ENCODE assay signal across 11 cellular contexts in the genomic region with DNA sequence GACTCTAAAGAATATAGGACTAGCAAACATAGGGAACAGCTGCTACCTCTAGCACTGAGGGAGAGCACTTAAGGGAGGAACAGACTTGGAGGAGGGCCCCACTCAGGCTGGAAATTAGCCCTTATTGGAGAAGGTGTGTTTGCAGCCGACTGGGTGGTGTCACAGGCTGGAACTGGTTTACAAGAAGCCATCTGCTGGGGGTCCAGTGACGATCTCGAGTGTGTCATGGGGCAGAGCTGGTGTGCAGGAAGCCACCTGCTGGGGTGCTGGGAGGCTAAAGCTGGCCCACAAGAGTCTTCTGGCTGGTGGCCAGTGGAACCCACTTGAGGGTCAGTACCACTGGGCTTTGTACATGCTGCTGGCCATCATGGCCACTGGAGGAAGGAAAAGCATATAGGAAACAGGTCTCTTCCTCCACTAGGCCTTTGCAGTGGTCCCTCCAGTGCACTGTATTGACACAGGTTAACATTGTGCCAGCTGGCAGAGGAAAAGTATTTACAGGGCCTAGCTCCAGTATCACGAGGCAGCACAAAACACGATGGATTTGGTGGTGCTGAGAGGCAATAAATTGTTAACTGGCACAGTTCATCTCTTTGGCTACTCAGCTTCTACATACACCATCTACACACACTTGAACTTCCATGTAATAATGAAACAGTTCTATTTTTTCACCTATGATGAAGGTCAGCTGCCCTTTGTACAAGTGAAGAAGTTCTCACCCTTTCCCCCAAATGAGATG. TPM values are rescaled to one million over a fixed set of nuclear protein-coding genes. Genes with fewer than 3 reads are reported as not detected.
DNase-seq lines count a peak whose midpoint lies in the region; ATAC-seq, FAIRE-seq and TF ChIP-seq lines count a peak whose summit lies in the region.
"Had no signal": no experiment of that assay in that cellular context is flagged by ENCODE, and none has a peak within 500 bp of the region (broad histone marks: within the 10 kb centered on the region; RNA-seq: fewer than 3 reads in every experiment).

No MANE protein-coding gene starts in this region.

- in situ Hi-C loops in IMR-90 (cut with MboI; ENCODE audit: low sequenced_read_pairs) (no loop called here), K562 (cut with MboI) (no loop called here)

- peak overlapping the region; percentile 66; the same call in 2 of the 3 replicates for H2BK15ac ChIP-seq in IMR-90 (ENCODE audit: low read depth, low read length)

- peaks cover 18% of the 10 kb centered on the region for H3K4me1 ChIP-seq in IMR-90 (ENCODE audit: control insufficient read depth, insufficient read depth, low read length)
- no peaks in the 10 kb centered on the region for H3K4me1 ChIP-seq in K562 (replicated peaks in 1 of 2; ENCODE audit: control insufficient read depth in 2 of 2, insufficient read depth in 2 of 2, low read length in 2 of 2)
- peaks cover 41% of the 10 kb centered on the region for H3K4me1 ChIP-seq in osteoblast (ENCODE audit: insufficient read depth, low read length)

- H4K91ac ChIP-seq in IMR-90 (ENCODE audit: insufficient read depth, low read depth, low read length): peak overlapping the region; percentile 55

- H3K9me1 ChIP-seq in IMR-90 (ENCODE audit: insufficient read depth, low read length) (peaks cover 12% of the 10 kb centered on the region), K562 (ENCODE audit: control insufficient read depth, insufficient read depth, low read length) (peaks cover 5% of the 10 kb centered on the region)

- WGBS in IMR-90 (ENCODE audit: extremely low coverage in 2 of 2, insufficient read length in 1 of 2), 2 experiments: 72% methylated on average over 3 of the region's 5 CpGs; no CpG with 5 or more reads in 1 of the 2 experiments
- 59% methylated on average over 5 of the region's 5 CpGs for WGBS in K562 (ENCODE audit: insufficient coverage, low coverage, missing lambda C conversion rate)

- H4K20me1 ChIP-seq in IMR-90 (ENCODE audit: insufficient read depth, low read length) (0 out of 2 replicates have a peak, but pooled peaks cover 4% of the 10 kb centered on the region), K562 (replicated peaks; ENCODE audit: control insufficient read depth, insufficient read depth, low read length) (no peaks in the 10 kb centered on the region), osteoblast (ENCODE audit: insufficient read depth, low read length) (no peaks in the 10 kb centered on the region)

- H4K5ac ChIP-seq in IMR-90 (ENCODE audit: low read depth, low read length): peak overlapping the region; percentile 32; the same call in 1 of the 2 replicates

- no peak overlapping the region for H3K56ac ChIP-seq in IMR-90 (ENCODE audit: extremely low read depth, insufficient read depth, low read length)

- peaks cover 52 to 81% of the 10 kb centered on the region in 2 experiments for H3K79me1 ChIP-seq in IMR-90 (ENCODE audit: low read depth in 1 of 2, low read length in 2 of 2)

- H3K4ac ChIP-seq in IMR-90 (ENCODE audit: low read depth, low read length): peak overlapping the region; percentile 60; the same call in 1 of the 2 replicates

- no peak for TF ChIP-seq EP300 in K562 (IDR thresholded peaks at IDR 0.05; ENCODE audit: low read length)

- BruUV-seq in IMR-90 (replicated peaks; lab: Mats Ljungman, UMichigan) (no TSS peak), K562 (replicated peaks; lab: Mats Ljungman, UMichigan) (no TSS peak)

- peak overlapping the region; percentile 51; the same call in 1 of the 2 replicates for H2BK120ac ChIP-seq in IMR-90 (ENCODE audit: low read depth, low read length)

- H3K23ac ChIP-seq in IMR-90 (ENCODE audit: low read depth, low read length): peak overlapping the region; percentile 39; the same call in 1 of the 2 replicates

- DNase-seq in IMR-90 (no peak), K562 (ENCODE audit: extremely low read depth in 1 of 4, low spot score in 3 of 4) (no peak), osteoblast (ENCODE audit: insufficient read length, low spot score, missing footprints) (no peak), cortex of kidney (lab: John Stamatoyannopoulos, UW) (no peak)
- DNase-seq in activated naive CD4-positive, alpha-beta T cell treated with anti-CD3 and anti-CD28 coated beads, Interleukin-2, amount 50 U/mL, for 16 hours: no peak
- DNase-seq: SJCRH30 had no signal

- POLR2A ChIA-PET in IMR-90 (lab: Charles Lee; ENCODE audit: unreplicated experiment): no interaction called here
- POLR2A ChIA-PET in K562 (lab: Yijun Ruan, JAX): interaction anchor here (0.5 to 0.7 kb wide), 3 partner anchors 27 to 85 kb away, joined by 3 read pairs; no protein-coding TSS in a partner anchor

- H2AK5ac ChIP-seq in IMR-90 (ENCODE audit: low read depth, low read length): peak overlapping the region; percentile 27

- no peak overlapping the region for H3K4me2 ChIP-seq in IMR-90 (ENCODE audit: low read depth, low read length)
- H3K4me2 ChIP-seq in K562 (ENCODE audit: insufficient read depth, low read length): no peak overlapping the region
- H3K4me2 ChIP-seq in osteoblast (ENCODE audit: insufficient read depth, low read length): no peak overlapping the region
- H3K4me2 ChIP-seq: GM23338 had no signal

- H3K14ac ChIP-seq in IMR-90 (replicated peaks; ENCODE audit: low read depth, low read length): peak overlapping the region; percentile 8; the same call in 1 of the 2 replicates

- peak overlapping the region; percentile 68; the same call in 1 of the 2 replicates for H3K18ac ChIP-seq in IMR-90 (ENCODE audit: low read depth, low read length)

- ATAC-seq in GM18498 (IDR thresholded peaks at IDR 0.05; ENCODE audit: unreplicated experiment): peak; percentile 52
- ATAC-seq in IMR-90 (ENCODE audit: low read depth): no peak
- ATAC-seq in K562: peak; percentile 63
- no peak for ATAC-seq in HG03378 (IDR thresholded peaks at IDR 0.05; ENCODE audit: unreplicated experiment)
- ATAC-seq in GM21737 (IDR thresholded peaks at IDR 0.05; ENCODE audit: unreplicated experiment): no peak
- ATAC-seq: GM23338 had no signal

- H2BK5ac ChIP-seq in IMR-90 (ENCODE audit: low read depth, low read length, poor library complexity, severe bottlenecking): peak overlapping the region; percentile 83

- intact Hi-C loops in IMR-90 (cut with micrococcal nuclease) (no loop called here), K562 (cut with micrococcal nuclease) (no loop called here)

- FAIRE-seq in K562 (lab: Jason Lieb, UNC): no peak
- FAIRE-seq: endothelial cell of umbilical vein had no signal

- H2AK9ac ChIP-seq in IMR-90 (replicated peaks; ENCODE audit: low read depth, low read length, poor library complexity): peak overlapping the region; percentile 78

- H3K79me2 ChIP-seq in K562 (ENCODE audit: control insufficient read depth, insufficient read depth, low read length): peaks cover 36% of the 10 kb centered on the region
- peaks cover 77% of the 10 kb centered on the region for H3K79me2 ChIP-seq in osteoblast (ENCODE audit: insufficient read depth, low read length)

- H2AFZ ChIP-seq in IMR-90 (replicated peaks; ENCODE audit: low read length, poor library complexity): no peak overlapping the region
- H2AFZ ChIP-seq in K562 (ENCODE audit: low read depth, low read length): no peak overlapping the region
- no peak overlapping the region for H2AFZ ChIP-seq in osteoblast (ENCODE audit: low read length)
- H2AFZ ChIP-seq: GM23338 had no signal

- dilution Hi-C loops in IMR-90 (cut with HindIII; ENCODE audit: low sequenced_read_pairs, unreplicated experiment): no loop called here

- TF ChIP-seq CTCF in IMR-90 (conservative IDR thresholded peaks at IDR 0.05; ENCODE audit: low read depth, low read length): no peak
- TF ChIP-seq CTCF in K562 (IDR thresholded peaks at IDR 0.05 in 2 of 3, conservative IDR thresholded peaks at IDR 0.05 in 1 of 3; ENCODE audit: insufficient read depth in 2 of 3, low read depth in 1 of 3, low read length in 3 of 3): no peak
- TF ChIP-seq CTCF in osteoblast (IDR thresholded peaks at IDR 0.05; ENCODE audit: extremely low read depth, low read depth, low read length): no peak

- CTCF ChIA-PET in IMR-90 (lab: Yijun Ruan, JAX): no interaction called here
- CTCF ChIA-PET in K562 (lab: Yijun Ruan, JAX; ENCODE audit: low intra/inter-chr PET ratio): no interaction called here

- H3K4me3 ChIP-seq in IMR-90 (ENCODE audit: insufficient read depth, low read depth, low read length): no peak overlapping the region
- H3K4me3 ChIP-seq in K562: no peak overlapping the region
- no peak overlapping the region for H3K4me3 ChIP-seq in osteoblast (ENCODE audit: insufficient read depth, low read length)
- H3K4me3 ChIP-seq: GM23338, SJCRH30 had no signal

- no peak for TF ChIP-seq POLR2A in IMR-90 (IDR thresholded peaks at IDR 0.05; ENCODE audit: low read depth, low read length)
- TF ChIP-seq POLR2A in K562 (conservative IDR thresholded peaks at IDR 0.05): no peak

- H4K8ac ChIP-seq in IMR-90 (ENCODE audit: low read depth in 2 of 2, low read length in 2 of 2): peak overlapping the region; percentile 42 to 72; a peak in 3 of 4 replicates

- TF ChIP-seq RAD21 in IMR-90 (IDR thresholded peaks at IDR 0.05; ENCODE audit: low read length): no peak
- no peak for TF ChIP-seq RAD21 in K562 (CRISPR knock-in tag; conservative IDR thresholded peaks at IDR 0.05 in 1 of 2, IDR thresholded peaks at IDR 0.05 in 1 of 2)

- no peaks in the 10 kb centered on the region for H3K27me3 ChIP-seq in IMR-90 (ENCODE audit: control insufficient read depth, insufficient read depth, low read length)
- H3K27me3 ChIP-seq in K562 (ENCODE audit: control insufficient read depth in 2 of 2, insufficient read depth in 2 of 2, low read length in 2 of 2): no peaks in the 10 kb centered on the region
- no peaks in the 10 kb centered on the region for H3K27me3 ChIP-seq in osteoblast (ENCODE audit: insufficient read depth, low read length)
- H3K27me3 ChIP-seq: SJCRH30 had no signal

- no peaks in the 10 kb centered on the region; the same call in 1 of the 2 replicates for H3K36me3 ChIP-seq in IMR-90 (ENCODE audit: control insufficient read depth, insufficient read depth, low read length)
- H3K36me3 ChIP-seq in K562 (ENCODE audit: control insufficient read depth, insufficient read depth, low read length): no peaks in the 10 kb centered on the region; the same call in 2 of the 3 replicates
- H3K36me3 ChIP-seq in osteoblast (ENCODE audit: insufficient read depth, low read length): no peaks in the 10 kb centered on the region
- H3K36me3 ChIP-seq: SJCRH30 had no signal

- no peak overlapping the region for H3K9ac ChIP-seq in IMR-90 (ENCODE audit: low read depth, low read length)
- H3K9ac ChIP-seq in K562 (ENCODE audit: insufficient read depth in 1 of 2, low read depth in 2 of 2, low read length in 2 of 2): peak overlapping the region in 1 of 2 experiments; percentile 55; a peak in 2 of 4 replicates

- H2BK20ac ChIP-seq in IMR-90 (ENCODE audit: low read depth, low read length): peak overlapping the region; percentile 27; the same call in 1 of the 2 replicates

- H3K9me3 ChIP-seq in IMR-90 (ENCODE audit: control insufficient read depth, insufficient read depth, low read length) (no peaks in the 10 kb centered on the region), K562 (replicated peaks; ENCODE audit: control insufficient read depth, insufficient read depth, low read depth, low read length) (no peaks in the 10 kb centered on the region), osteoblast (ENCODE audit: low read depth, low read length) (no peaks in the 10 kb centered on the region)

- H3K27ac ChIP-seq in IMR-90 (ENCODE audit: insufficient read depth, low read length) (no peak overlapping the region), K562 (ENCODE audit: extremely low read depth, low read depth, low read length) (no peak overlapping the region), osteoblast (ENCODE audit: low read depth, low read length) (peak overlapping the region; percentile 80)
- H3K27ac ChIP-seq: SJCRH30 had no signal

RNA-seq across cellular contexts. Expression of gene MAP3K20, which starts 43.6 kb away (rescaled TPM):
- total RNA-seq in IMR-90 (2012; rRNA removed) (84.4 and 93.0 TPM in 2 replicates), K562 (2014; rRNA removed) (19.2 and 19.3 TPM in 2 replicates), K562 (2014; rRNA removed; fragmentation: Illumina TruSeq; extraction: Trizol) (34.2 and 38.0 TPM in 2 replicates), K562 (2015; rRNA removed; fragmentation: Illumina TruSeq; extraction: Trizol) (30.2 and 32.8 TPM in 2 replicates), K562 (2021) (28.2 and 30.4 TPM in 2 replicates), osteoblast (55.7 and 56.1 TPM in 2 replicates)
- polyA plus RNA-seq in IMR-90 (2012; rRNA removed) (22.9 and 27.5 TPM in 2 replicates), K562 (2011; rRNA removed) (26.0 and 29.8 TPM in 2 replicates), K562 (2014; fragmentation: Illumina TruSeq; extraction: Trizol) (25.6 and 27.3 TPM in 2 replicates), K562 (2014; fragmentation: Nextera tagmentation; extraction: Ambion mirVana) (1 to 10 TPM; 9.8 to 9.9 TPM), K562 (2014; rRNA removed) (16.0 and 17.2 TPM in 2 replicates)
- polyA plus RNA-seq in IMR-90 (2012; cell fraction: cytosol; rRNA removed): 6.0 and 6.1 TPM in 2 replicates
- 2.9 and 14.5 TPM in 2 replicates for polyA plus RNA-seq in IMR-90 (2012; cell fraction: nucleus; rRNA removed; ENCODE audit: low replicate concordance)
- 28.1 and 49.5 TPM in 2 replicates for total RNA-seq in K562 (2011; cell fraction: chromatin; rRNA removed; ENCODE audit: low replicate concordance)
- total RNA-seq in K562 (2011; cell fraction: nucleolus; rRNA removed): 9.5 and 14.5 TPM in 2 replicates
- total RNA-seq in K562 (2011; cell fraction: nucleoplasm; rRNA removed): 23.2 and 33.6 TPM in 2 replicates
- polyA plus RNA-seq in K562 (2011; cell fraction: cytosol; rRNA removed): 8.6 and 15.5 TPM in 2 replicates
- 13.8 and 17.0 TPM in 2 replicates for polyA plus RNA-seq in K562 (2011; cell fraction: nucleus; rRNA removed)
- polyA plus RNA-seq in K562 (2012): 15.6 and 16.9 TPM in 2 replicates
- polyA minus RNA-seq in K562 (2011; rRNA and poly(A)+ RNA removed): 47.1 and 53.1 TPM in 2 replicates
- polyA minus RNA-seq in K562 (2011; cell fraction: cytosol; rRNA and poly(A)+ RNA removed): 25.6 and 51.2 TPM in 2 replicates
- 16.3 and 27.7 TPM in 2 replicates for polyA minus RNA-seq in K562 (2011; cell fraction: nucleus; rRNA and poly(A)+ RNA removed)

Comparison
In these comparisons a context has a peak if more than half of its experiments do, and no peak if none do; other contexts are left out.
1. ATAC-seq: peak in GM18498 (single experiment) and K562 (single experiment); none in IMR-90 (single experiment), HG03378 (single experiment) and GM21737 (single experiment).